In genomic region chr11:57457643-57458023, GRCh38 we compare ENCODE assay signal across 7 cellular contexts. TPM values are rescaled to one million over a fixed set of nuclear protein-coding genes. Genes with fewer than 3 reads are reported as not detected.
DNase-seq lines count a peak whose midpoint lies in the region; ATAC-seq and TF ChIP-seq lines count a peak whose summit lies in the region.

No MANE protein-coding gene starts in this region.

- no peaks in the 10 kb centered on the region for H3K36me3 Mint-ChIP-seq in activated T-helper 2 cell treated with anti-CD3 and anti-CD28 coated beads, Interferon-gamma antibody, Interleukin-2, Interleukin-4, amounts not matched to agents 10 μg/mL and 5 μg/mL and 100 μg/mL, durations not matched to agents 14 hours and 24 hours and 36 hours (ENCODE audit: low read depth)

- H3K27me3 ChIP-seq in parathyroid adenoma (ENCODE audit: control insufficient read depth, insufficient read depth, low read length) = no peaks in the 10 kb centered on the region

- DNase-seq in activated T-helper 2 cell treated with anti-CD3 and anti-CD28 coated beads, Interferon-gamma antibody, Interleukin-2, Interleukin-4, amounts not matched to agents 10 μg/mL and 5 μg/mL and 100 μg/mL, durations not matched to agents 14 hours and 24 hours and 36 hours (ENCODE audit: low spot score) = no peak
- no peak for DNase-seq in DMS 273 treated with DMSO at 0.1 percent for 48 hours (lab: John Stamatoyannopoulos, UW)
- DNase-seq in NCI-H1436 (lab: John Stamatoyannopoulos, UW) = no peak
- DNase-seq in left colon = no peak

- no peaks in the 10 kb centered on the region for H3K4me1 ChIP-seq in parathyroid adenoma

- intact Hi-C loops in activated T-helper 2 cell treated with anti-CD3 and anti-CD28 coated beads, Interferon-gamma antibody, Interleukin-2, Interleukin-4, amounts not matched to agents 10 μg/mL and 5 μg/mL and 100 μg/mL, durations not matched to agents 14 hours and 24 hours and 36 hours (cut with micrococcal nuclease) = loop anchor here (1.0 to 5.0 kb wide), 7 partner anchors 23 to 1685 kb away; partner anchors contain the start of genes FAM111A and SLC43A1
- intact Hi-C loops in left colon (cut with DNase I, micrococcal nuclease) = loop anchor here in 1 of 2 donors (5.0 to 10.0 kb wide), 2 partner anchors 70 to 187 kb away; partner anchors contain the start of gene YPEL4

- peaks cover 48% of the 10 kb centered on the region for H3K27me3 Mint-ChIP-seq in activated T-helper 2 cell treated with anti-CD3 and anti-CD28 coated beads, Interferon-gamma antibody, Interleukin-2, Interleukin-4, amounts not matched to agents 10 μg/mL and 5 μg/mL and 100 μg/mL, durations not matched to agents 14 hours and 24 hours and 36 hours (ENCODE audit: low read depth)

- H3K4me2 ChIP-seq in parathyroid adenoma (ENCODE audit: low read length) = no peak overlapping the region

- H3K27ac Mint-ChIP-seq in activated T-helper 2 cell treated with anti-CD3 and anti-CD28 coated beads, Interferon-gamma antibody, Interleukin-2, Interleukin-4, amounts not matched to agents 10 μg/mL and 5 μg/mL and 100 μg/mL, durations not matched to agents 14 hours and 24 hours and 36 hours = no peak overlapping the region

- H3K79me2 ChIP-seq in parathyroid adenoma = no peaks in the 10 kb centered on the region

- no peaks in the 10 kb centered on the region for H3K9me3 Mint-ChIP-seq in activated T-helper 2 cell treated with anti-CD3 and anti-CD28 coated beads, Interferon-gamma antibody, Interleukin-2, Interleukin-4, amounts not matched to agents 10 μg/mL and 5 μg/mL and 100 μg/mL, durations not matched to agents 14 hours and 24 hours and 36 hours

- no peaks in the 10 kb centered on the region for H3K9me3 ChIP-seq in parathyroid adenoma (ENCODE audit: control insufficient read depth, low read length)

- peaks cover 22% of the 10 kb centered on the region for H3K4me1 Mint-ChIP-seq in activated T-helper 2 cell treated with anti-CD3 and anti-CD28 coated beads, Interferon-gamma antibody, Interleukin-2, Interleukin-4, amounts not matched to agents 10 μg/mL and 5 μg/mL and 100 μg/mL, durations not matched to agents 14 hours and 24 hours and 36 hours (ENCODE audit: low read depth)

- ATAC-seq in GM19324 (IDR thresholded peaks at IDR 0.05; ENCODE audit: low FRiP score, unreplicated experiment) (peak; percentile 9), HG02938 (IDR thresholded peaks at IDR 0.05; ENCODE audit: unreplicated experiment) (peak; percentile 23), left colon (no peak)

- no peaks in the 10 kb centered on the region for H3K36me3 ChIP-seq in parathyroid adenoma (ENCODE audit: control insufficient read depth, insufficient read depth, low read length)

- peak overlapping the region; percentile 9 for H3K4me3 Mint-ChIP-seq in activated T-helper 2 cell treated with anti-CD3 and anti-CD28 coated beads, Interferon-gamma antibody, Interleukin-2, Interleukin-4, amounts not matched to agents 10 μg/mL and 5 μg/mL and 100 μg/mL, durations not matched to agents 14 hours and 24 hours and 36 hours (ENCODE audit: low read depth)

- peak overlapping the region; percentile 58 for H2AFZ ChIP-seq in parathyroid adenoma

- no peak overlapping the region for H3K9ac ChIP-seq in parathyroid adenoma

- H3K4me3 ChIP-seq in parathyroid adenoma (ENCODE audit: low read depth, low read length) = no peak overlapping the region

- H3K27ac ChIP-seq in parathyroid adenoma = no peak overlapping the region

- TF ChIP-seq CTCF in parathyroid adenoma (IDR thresholded peaks at IDR 0.05) = no peak

RNA-seq across cellular contexts. Expression of gene RTN4RL2, which starts 2.7 kb away (rescaled TPM):
- total RNA-seq in activated T-helper 2 cell treated with anti-CD3 and anti-CD28 coated beads, Interferon-gamma antibody, Interleukin-2, Interleukin-4, amounts not matched to agents 10 μg/mL and 5 μg/mL and 100 μg/mL, durations not matched to agents 14 hours and 24 hours and 36 hours = 0.18 TPM in 1 of 2 replicates, not detected in the other
- under 1 TPM; 0.67 to 0.98 TPM for total RNA-seq in left colon

RNA-seq across cellular contexts. Expression of gene SLC43A3, which starts 30.7 kb away (rescaled TPM):
- total RNA-seq in activated T-helper 2 cell treated with anti-CD3 and anti-CD28 coated beads, Interferon-gamma antibody, Interleukin-2, Interleukin-4, amounts not matched to agents 10 μg/mL and 5 μg/mL and 100 μg/mL, durations not matched to agents 14 hours and 24 hours and 36 hours = 174 and 189 TPM in 2 replicates
- total RNA-seq in left colon = 1 to 10 TPM; 6.9 to 9.6 TPM

RNA-seq across cellular contexts. Expression of gene SLC43A1, which starts 57.9 kb away (rescaled TPM):
- 27.6 and 30.9 TPM in 2 replicates for total RNA-seq in activated T-helper 2 cell treated with anti-CD3 and anti-CD28 coated beads, Interferon-gamma antibody, Interleukin-2, Interleukin-4, amounts not matched to agents 10 μg/mL and 5 μg/mL and 100 μg/mL, durations not matched to agents 14 hours and 24 hours and 36 hours
- total RNA-seq in left colon = 1 to 10 TPM; 7.1 to 9.6 TPM

Comparison
In these comparisons a context has a peak if more than half of its experiments do, and no peak if none do; other contexts are left out.
1. RNA of gene SLC43A3, which starts 30.7 kb away (total RNA-seq): 174 to 189 TPM in activated T-helper 2 cell treated with anti-CD3 and anti-CD28 coated beads, Interferon-gamma antibody, Interleukin-2, Interleukin-4, amounts not matched to agents 10 μg/mL and 5 μg/mL and 100 μg/mL, durations not matched to agents 14 hours and 24 hours and 36 hours; 6.9 to 9.6 TPM in left colon; every median in the first group is over 10 times any median in the second.